ENCODE assay signal across 1 cellular context in the genomic region with DNA sequence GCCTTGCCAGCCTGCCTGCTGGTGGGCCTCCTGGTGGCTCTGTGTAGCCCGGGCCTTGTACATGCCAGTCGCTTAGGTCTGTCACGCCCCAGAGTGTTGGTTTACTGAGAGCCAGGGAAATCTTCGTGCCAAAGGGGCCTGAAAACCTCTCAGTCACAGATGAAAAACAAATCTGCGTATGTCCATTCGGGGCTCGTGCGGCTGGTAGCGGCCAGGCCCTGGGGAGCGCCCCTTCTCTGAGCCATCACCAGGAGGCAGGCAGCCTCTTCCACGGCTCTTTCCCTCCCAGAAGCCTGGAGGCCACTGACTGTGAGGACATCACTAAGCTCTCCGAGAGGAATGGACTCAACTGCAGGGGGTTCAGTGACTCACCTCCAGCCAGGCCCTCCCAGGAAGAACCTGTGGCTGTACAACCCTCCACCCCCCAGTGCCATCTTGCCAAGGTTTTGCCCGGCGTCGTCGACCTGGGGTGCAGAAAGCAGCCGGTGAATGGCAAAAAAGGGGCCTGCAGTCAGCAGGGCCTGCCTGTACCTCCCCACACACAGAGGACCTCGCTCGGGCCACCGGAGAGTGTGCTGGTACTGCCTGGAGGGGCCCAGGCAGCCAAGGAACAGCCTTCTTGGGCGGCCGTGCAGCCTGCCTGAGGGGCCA.
TF ChIP-seq lines count a peak whose summit lies in the region.

No MANE protein-coding gene starts in this region.

TF ChIP-seq in HepG2, 621 proteins besides CTCF, POLR2A, EP300 and RAD21:
- TF ChIP-seq, protein P1, sequence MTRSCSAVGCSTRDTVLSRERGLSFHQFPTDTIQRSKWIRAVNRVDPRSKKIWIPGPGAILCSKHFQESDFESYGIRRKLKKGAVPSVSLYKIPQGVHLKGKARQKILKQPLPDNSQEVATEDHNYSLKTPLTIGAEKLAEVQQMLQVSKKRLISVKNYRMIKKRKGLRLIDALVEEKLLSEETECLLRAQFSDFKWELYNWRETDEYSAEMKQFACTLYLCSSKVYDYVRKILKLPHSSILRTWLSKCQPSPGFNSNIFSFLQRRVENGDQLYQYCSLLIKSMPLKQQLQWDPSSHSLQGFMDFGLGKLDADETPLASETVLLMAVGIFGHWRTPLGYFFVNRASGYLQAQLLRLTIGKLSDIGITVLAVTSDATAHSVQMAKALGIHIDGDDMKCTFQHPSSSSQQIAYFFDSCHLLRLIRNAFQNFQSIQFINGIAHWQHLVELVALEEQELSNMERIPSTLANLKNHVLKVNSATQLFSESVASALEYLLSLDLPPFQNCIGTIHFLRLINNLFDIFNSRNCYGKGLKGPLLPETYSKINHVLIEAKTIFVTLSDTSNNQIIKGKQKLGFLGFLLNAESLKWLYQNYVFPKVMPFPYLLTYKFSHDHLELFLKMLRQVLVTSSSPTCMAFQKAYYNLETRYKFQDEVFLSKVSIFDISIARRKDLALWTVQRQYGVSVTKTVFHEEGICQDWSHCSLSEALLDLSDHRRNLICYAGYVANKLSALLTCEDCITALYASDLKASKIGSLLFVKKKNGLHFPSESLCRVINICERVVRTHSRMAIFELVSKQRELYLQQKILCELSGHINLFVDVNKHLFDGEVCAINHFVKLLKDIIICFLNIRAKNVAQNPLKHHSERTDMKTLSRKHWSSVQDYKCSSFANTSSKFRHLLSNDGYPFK (CRISPR knock-in tag; IDR thresholded peaks at IDR 0.05; ENCODE audit: borderline replicate concordance) = no peak
- TF ChIP-seq SMC3 (IDR thresholded peaks at IDR 0.05; ENCODE audit: low read length) = peak; percentile 31; the same call in 1 of the 2 replicates
- TF ChIP-seq FOSL2 (CRISPR knock-in tag; IDR thresholded peaks at IDR 0.05) = 0 out of 2 replicates have a peak, but pooled peaks have one; percentile 18
- TF ChIP-seq ZNF142 (CRISPR knock-in tag; IDR thresholded peaks at IDR 0.05) = no peak
- TF ChIP-seq PRPF4 (IDR thresholded peaks at IDR 0.05; ENCODE audit: low read depth, low read length, poor library complexity, severe bottlenecking) = no peak
- no peak for TF ChIP-seq ZNF33B (CRISPR knock-in tag; IDR thresholded peaks at IDR 0.05)
- TF ChIP-seq, protein P2, sequence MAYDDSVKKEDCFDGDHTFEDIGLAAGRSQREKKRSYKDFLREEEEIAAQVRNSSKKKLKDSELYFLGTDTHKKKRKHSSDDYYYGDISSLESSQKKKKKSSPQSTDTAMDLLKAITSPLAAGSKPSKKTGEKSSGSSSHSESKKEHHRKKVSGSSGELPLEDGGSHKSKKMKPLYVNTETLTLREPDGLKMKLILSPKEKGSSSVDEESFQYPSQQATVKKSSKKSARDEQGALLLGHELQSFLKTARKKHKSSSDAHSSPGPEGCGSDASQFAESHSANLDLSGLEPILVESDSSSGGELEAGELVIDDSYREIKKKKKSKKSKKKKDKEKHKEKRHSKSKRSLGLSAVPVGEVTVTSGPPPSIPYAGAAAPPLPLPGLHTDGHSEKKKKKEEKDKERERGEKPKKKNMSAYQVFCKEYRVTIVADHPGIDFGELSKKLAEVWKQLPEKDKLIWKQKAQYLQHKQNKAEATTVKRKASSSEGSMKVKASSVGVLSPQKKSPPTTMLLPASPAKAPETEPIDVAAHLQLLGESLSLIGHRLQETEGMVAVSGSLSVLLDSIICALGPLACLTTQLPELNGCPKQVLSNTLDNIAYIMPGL (CRISPR knock-in tag; IDR thresholded peaks at IDR 0.05; ENCODE audit: borderline replicate concordance in 1 of 2, low read depth in 1 of 2) = peak in 1 of 2 experiments; percentile 36; a peak in 1 of 4 replicates
- TF ChIP-seq STAG1 (CRISPR knock-in tag; IDR thresholded peaks at IDR 0.05) = peak; percentile 79
- TF ChIP-seq KAT8 (CRISPR knock-in tag; IDR thresholded peaks at IDR 0.05) = no peak
- TF ChIP-seq ZNF687 (CRISPR knock-in tag; IDR thresholded peaks at IDR 0.05) = peak; percentile 55
- no peak for TF ChIP-seq MXD4 (CRISPR knock-in tag; IDR thresholded peaks at IDR 0.05)
- TF ChIP-seq SAP130 (CRISPR knock-in tag; IDR thresholded peaks at IDR 0.05; ENCODE audit: low read depth) = 0 out of 2 replicates have a peak, but pooled peaks have one; percentile 22
- TF ChIP-seq HNRNPL (IDR thresholded peaks at IDR 0.05; ENCODE audit: low read depth, low read length) = 0 out of 2 replicates have a peak, but pooled peaks have one; percentile 28
- TF ChIP-seq, protein P3, sequence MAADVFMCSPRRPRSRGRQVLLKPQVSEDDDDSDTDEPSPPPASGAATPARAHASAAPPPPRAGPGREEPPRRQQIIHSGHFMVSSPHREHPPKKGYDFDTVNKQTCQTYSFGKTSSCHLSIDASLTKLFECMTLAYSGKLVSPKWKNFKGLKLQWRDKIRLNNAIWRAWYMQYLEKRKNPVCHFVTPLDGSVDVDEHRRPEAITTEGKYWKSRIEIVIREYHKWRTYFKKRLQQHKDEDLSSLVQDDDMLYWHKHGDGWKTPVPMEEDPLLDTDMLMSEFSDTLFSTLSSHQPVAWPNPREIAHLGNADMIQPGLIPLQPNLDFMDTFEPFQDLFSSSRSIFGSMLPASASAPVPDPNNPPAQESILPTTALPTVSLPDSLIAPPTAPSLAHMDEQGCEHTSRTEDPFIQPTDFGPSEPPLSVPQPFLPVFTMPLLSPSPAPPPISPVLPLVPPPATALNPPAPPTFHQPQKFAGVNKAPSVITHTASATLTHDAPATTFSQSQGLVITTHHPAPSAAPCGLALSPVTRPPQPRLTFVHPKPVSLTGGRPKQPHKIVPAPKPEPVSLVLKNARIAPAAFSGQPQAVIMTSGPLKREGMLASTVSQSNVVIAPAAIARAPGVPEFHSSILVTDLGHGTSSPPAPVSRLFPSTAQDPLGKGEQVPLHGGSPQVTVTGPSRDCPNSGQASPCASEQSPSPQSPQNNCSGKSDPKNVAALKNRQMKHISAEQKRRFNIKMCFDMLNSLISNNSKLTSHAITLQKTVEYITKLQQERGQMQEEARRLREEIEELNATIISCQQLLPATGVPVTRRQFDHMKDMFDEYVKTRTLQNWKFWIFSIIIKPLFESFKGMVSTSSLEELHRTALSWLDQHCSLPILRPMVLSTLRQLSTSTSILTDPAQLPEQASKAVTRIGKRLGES (CRISPR knock-in tag; IDR thresholded peaks at IDR 0.05; ENCODE audit: borderline replicate concordance) = no peak
